18 cellular contexts compared by ENCODE assay signal in genomic region chr3:37501906-37502305, GRCh38.
"Had no signal": no experiment of that assay in that cellular context is flagged by ENCODE, and none has a peak within 500 bp of the region (broad histone marks: within the 10 kb centered on the region; RNA-seq: fewer than 3 reads in every experiment).

No MANE protein-coding gene starts in this region.

- DNase-seq: colonic mucosa; effector CD8-positive, alpha-beta T cell; gastrocnemius medialis; glutamatergic neuron; islet precursor cell; mammary epithelial cell; naive thymus-derived CD4-positive, alpha-beta T cell; ovary; sigmoid colon; stimulated activated CD4-positive, alpha-beta T cell treated with anti-CD3 and anti-CD28 coated beads, Interleukin-2, amount 100 ng/mL, for 24 hours; stimulated activated CD4-positive, alpha-beta T cell treated with anti-CD3 and anti-CD28 coated beads, Interleukin-4, amount 100 ng/mL, for 4 hours; stimulated activated naive B cell treated with anti-CD40 and anti-IgM and Interleukin-4, amounts not matched to agents 10 μg/mL and 1 μg/mL and 100 μg/mL, for 72 hours; trophoblast cell had no signal

- H3K27ac Mint-ChIP-seq: stimulated activated naive B cell treated with anti-CD40 and anti-IgM and Interleukin-4, amounts not matched to agents 10 μg/mL and 1 μg/mL and 100 μg/mL, for 72 hours had no signal

- H3K4me3 Mint-ChIP-seq: neural crest cell; stimulated activated naive B cell treated with anti-CD40 and anti-IgM and Interleukin-4, amounts not matched to agents 10 μg/mL and 1 μg/mL and 100 μg/mL, for 72 hours had no signal

- H3K36me3 Mint-ChIP-seq: naive thymus-derived CD4-positive, alpha-beta T cell; stimulated activated naive B cell treated with anti-CD40 and anti-IgM and Interleukin-4, amounts not matched to agents 10 μg/mL and 1 μg/mL and 100 μg/mL, for 72 hours had no signal

- H3K36me3 ChIP-seq: colonic mucosa, gastrocnemius medialis, ovary had no signal

- H3K4me1 ChIP-seq: colonic mucosa, gastrocnemius medialis had no signal

- H3K4me3 ChIP-seq: colonic mucosa, gastrocnemius medialis, ovary, right atrium auricular region, sigmoid colon, skin epidermis had no signal

- H3K9me3 ChIP-seq: colonic mucosa, gastrocnemius medialis, ovary, right atrium auricular region, sigmoid colon had no signal

- H3K27me3 ChIP-seq: colonic mucosa, gastrocnemius medialis, ovary, right atrium auricular region, sigmoid colon had no signal

- H3K9me3 Mint-ChIP-seq: neural crest cell; stimulated activated naive B cell treated with anti-CD40 and anti-IgM and Interleukin-4, amounts not matched to agents 10 μg/mL and 1 μg/mL and 100 μg/mL, for 72 hours had no signal

- ATAC-seq: esophagus mucosa; gastrocnemius medialis; left lobe of liver; naive thymus-derived CD4-positive, alpha-beta T cell; stimulated activated naive B cell treated with anti-CD40 and anti-IgM and Interleukin-4, amounts not matched to agents 10 μg/mL and 1 μg/mL and 100 μg/mL, for 72 hours had no signal

- H3K4me1 Mint-ChIP-seq: stimulated activated naive B cell treated with anti-CD40 and anti-IgM and Interleukin-4, amounts not matched to agents 10 μg/mL and 1 μg/mL and 100 μg/mL, for 72 hours had no signal
